17 cellular contexts compared by ENCODE assay signal in the genomic region with DNA sequence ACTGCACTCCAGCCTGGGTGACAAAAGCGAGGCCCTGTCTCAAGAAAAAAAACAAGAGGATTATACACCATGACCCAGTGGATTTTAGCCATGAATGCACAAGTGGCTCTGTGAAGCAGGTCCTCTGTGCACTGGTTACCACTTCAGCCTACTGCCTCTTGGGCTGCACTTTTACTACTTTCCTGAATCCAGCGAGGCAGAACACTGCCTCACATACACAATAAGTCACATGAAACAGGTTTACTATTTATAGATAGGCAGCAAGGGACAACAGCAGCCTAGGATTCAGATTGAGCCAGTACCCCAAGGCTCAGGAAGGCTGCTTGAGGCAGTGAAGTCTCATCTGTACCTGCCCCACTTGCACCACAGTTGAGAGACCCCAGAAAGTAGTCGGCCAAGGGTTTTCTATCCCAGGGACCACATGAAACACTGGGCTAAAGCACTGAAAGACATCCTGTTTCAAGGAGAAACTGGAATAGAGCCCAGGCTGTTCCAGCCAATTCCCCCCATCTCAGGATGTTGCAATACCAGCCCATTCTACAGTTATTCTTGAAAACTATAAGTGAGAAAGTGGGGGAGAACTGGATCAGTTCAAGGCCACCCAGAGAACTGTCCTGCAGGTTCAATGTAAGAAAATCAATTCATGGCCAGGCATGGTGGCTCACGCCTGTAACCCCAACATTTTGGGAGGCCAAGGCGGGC. TPM values are rescaled to one million over a fixed set of nuclear protein-coding genes. Genes with fewer than 3 reads are reported as not detected.
DNase-seq lines count a peak whose midpoint lies in the region; ATAC-seq, FAIRE-seq and TF ChIP-seq lines count a peak whose summit lies in the region.
"Had no signal": no experiment of that assay in that cellular context is flagged by ENCODE, and none has a peak within 500 bp of the region (broad histone marks: within the 10 kb centered on the region; RNA-seq: fewer than 3 reads in every experiment).

No MANE protein-coding gene starts in this region.

- peak; percentile 65 for ATAC-seq in GM12878
- ATAC-seq in right cardiac atrium: peak; percentile 51 to 68
- ATAC-seq: activated CD8-positive, alpha-beta T cell treated with anti-CD3 and anti-CD28 coated beads for 36 hours had no signal

- no TSS peak for BruUV-seq in GM12878 (replicated peaks; lab: Mats Ljungman, UMichigan)

- no peak overlapping the region for H3K9ac ChIP-seq in GM12878 (ENCODE audit: control insufficient read depth, insufficient read depth, low read length)

- H3K36me3 ChIP-seq in GM12878 (ENCODE audit: control insufficient read depth in 2 of 2, insufficient read depth in 2 of 2, low read length in 1 of 2) (no peaks in the 10 kb centered on the region), thyroid gland (no peaks in the 10 kb centered on the region)

- no peaks in the 10 kb centered on the region for H3K79me2 ChIP-seq in GM12878 (ENCODE audit: control insufficient read depth, insufficient read depth, low read length)

- SMC1A ChIA-PET in GM12878 (lab: Charles Lee; ENCODE audit: uncharacterized antibody, unreplicated experiment): interaction anchor here (0.6 kb wide), 1 partner anchor 274 kb away, joined by 3 read pairs; no protein-coding TSS in a partner anchor

- RAD21 ChIA-PET in GM12878 (lab: Charles Lee; ENCODE audit: unreplicated experiment): interaction anchor here (0.9 kb wide), 1 partner anchor 154 kb away, joined by 3 read pairs; no protein-coding TSS in a partner anchor

- TF ChIP-seq POLR2A in GM12878 (IDR thresholded peaks at IDR 0.05; ENCODE audit: low read depth, low read length): no peak
- TF ChIP-seq POLR2A in thyroid gland (IDR thresholded peaks at IDR 0.05): peak in 1 of 2 donors; percentile 57

- no peaks in the 10 kb centered on the region; the same call in 1 of the 2 replicates for H3K4me1 ChIP-seq in GM12878 (ENCODE audit: control insufficient read depth, insufficient read depth, low read length)
- H3K4me1 ChIP-seq in right cardiac atrium (ENCODE audit: control insufficient read depth, insufficient read depth, low read length): no peaks in the 10 kb centered on the region
- peaks cover 11 to 19% of the 10 kb centered on the region in 2 donors for H3K4me1 ChIP-seq in thyroid gland
- H3K4me1 ChIP-seq: testis had no signal

- no peak for TF ChIP-seq EP300 in GM12878 (IDR thresholded peaks at IDR 0.05; ENCODE audit: borderline replicate concordance in 1 of 2, control insufficient read depth in 1 of 2, low read depth in 2 of 2, low read length in 2 of 2)

- TF ChIP-seq RAD21 in GM12878 (IDR thresholded peaks at IDR 0.05; ENCODE audit: insufficient read depth, low read depth, low read length): no peak

- H2AFZ ChIP-seq in GM12878 (ENCODE audit: control insufficient read depth, low read depth, low read length): no peak overlapping the region

- no peaks in the 10 kb centered on the region for H3K27me3 ChIP-seq in GM12878 (replicated peaks in 1 of 2; ENCODE audit: control insufficient read depth in 2 of 2, insufficient read depth in 2 of 2, low read length in 1 of 2)
- no peaks in the 10 kb centered on the region for H3K27me3 ChIP-seq in right cardiac atrium (ENCODE audit: control insufficient read depth, insufficient read depth)
- H3K27me3 ChIP-seq in thyroid gland: no peaks in the 10 kb centered on the region
- H3K27me3 ChIP-seq: testis had no signal

- H3K27ac ChIP-seq in GM12878 (ENCODE audit: control insufficient read depth, insufficient read depth) (no peak overlapping the region), right cardiac atrium (ENCODE audit: low read length) (peak overlapping the region; percentile 46), thyroid gland (peak overlapping the region; percentile 92 to 95 (median 94))
- H3K27ac ChIP-seq: testis had no signal

- TF ChIP-seq CTCF in GM12878 (IDR thresholded peaks at IDR 0.05 in 2 of 3, conservative IDR thresholded peaks at IDR 0.05 in 1 of 3; ENCODE audit: control insufficient read depth in 2 of 3, extremely low read depth in 1 of 3, insufficient read depth in 1 of 3, low read depth in 3 of 3, low read length in 3 of 3) (no peak), thyroid gland (IDR thresholded peaks at IDR 0.05) (peak in 1 of 6 experiments; percentile 24)

- no peak for FAIRE-seq in GM12878 (lab: Jason Lieb, UNC)
- FAIRE-seq: RCC 7860 had no signal

- no peak overlapping the region for H3K4me2 ChIP-seq in GM12878 (ENCODE audit: control insufficient read depth, insufficient read depth)

- H4K20me1 ChIP-seq in GM12878 (ENCODE audit: control insufficient read depth, insufficient read depth): no peaks in the 10 kb centered on the region

- H3K4me3 ChIP-seq in GM12878 (no peak overlapping the region), right cardiac atrium (ENCODE audit: low read length) (no peak overlapping the region), thyroid gland (replicated peaks in 1 of 3) (no peak overlapping the region)
- H3K4me3 ChIP-seq: testis had no signal

- in situ Hi-C loops in GM12878 (cut with MboI): no loop called here

- CTCF ChIA-PET in GM12878 (lab: Yijun Ruan, JAX): no interaction called here

- DNase-seq in NCI-H82 (lab: John Stamatoyannopoulos, UW): peak; percentile 14
- no peak for DNase-seq in NCI-H82 treated with DMSO at 0.1 percent for 48 hours (lab: John Stamatoyannopoulos, UW; ENCODE audit: unreplicated experiment)
- DNase-seq in GM12878 (ENCODE audit: low read depth, low spot score): no peak
- DNase-seq in right cardiac atrium: no peak
- peak; percentile 90 to 91 for DNase-seq in thyroid gland
- no peak for DNase-seq in pons (ENCODE audit: low spot score)
- DNase-seq in HUDEP-2 (lab: John Stamatoyannopoulos, UW; ENCODE audit: unreplicated experiment in 76 of 76): no peak
- no peak for DNase-seq in NCI-H69 (lab: John Stamatoyannopoulos, UW)
- DNase-seq: activated CD8-positive, alpha-beta T cell treated with anti-CD3 and anti-CD28 coated beads for 36 hours; activated naive CD4-positive, alpha-beta T cell treated with anti-CD3 and anti-CD28 coated beads, Interleukin-2, amount 50 U/mL, for 16 hours; central memory CD4-positive, alpha-beta T cell; NCI-H1048; NCI-H446 treated with DMSO at 0.1 percent for 48 hours; occipital lobe; T-helper 9 cell; testis had no signal

- WGBS in GM12878 (ENCODE audit: insufficient coverage, insufficient replicate concordance, low lambda C conversion rate, missing lambda C conversion rate): 38% methylated on average over 5 of the region's 5 CpGs
- 65% methylated on average over 5 of the region's 5 CpGs for WGBS in right cardiac atrium
- WGBS in thyroid gland, 2 donors: 46 to 48% methylated on average over 5 of the region's 5 CpGs

- H3K9me3 ChIP-seq in GM12878 (replicated peaks; ENCODE audit: control insufficient read depth, insufficient read depth, low read length) (no peaks in the 10 kb centered on the region), right cardiac atrium (ENCODE audit: control insufficient read depth, low read length) (no peaks in the 10 kb centered on the region), thyroid gland (no peaks in the 10 kb centered on the region)
- H3K9me3 ChIP-seq: testis had no signal

- intact Hi-C loops in GM12878 (cut with micrococcal nuclease; ENCODE audit: unreplicated experiment): no loop called here
- intact Hi-C loops in right cardiac atrium (cut with DNase I): no loop called here
- intact Hi-C loops in thyroid gland (cut with DNase I): no loop called here

- POLR2A ChIA-PET in GM12878 (lab: Charles Lee): no interaction called here

RNA-seq across cellular contexts. Expression of a gene that starts 10.3 kb away (rescaled TPM):
- 59.5 and 66.5 TPM in 2 replicates for total RNA-seq in GM12878 (2013; cell fraction: nucleolus; rRNA removed)
- total RNA-seq in GM12878 (2014; rRNA removed): 60.6 and 63.5 TPM in 2 replicates
- total RNA-seq in GM12878 (2014; rRNA removed; fragmentation: Illumina TruSeq; extraction: Trizol): 20.5 and 23.1 TPM in 2 replicates
- total RNA-seq in GM12878 (2021): 103 and 104 TPM in 2 replicates
- 21.1 TPM for polyA plus RNA-seq in GM12878 (2011; ENCODE audit: low read depth)
- 16.7 and 33.8 TPM in 2 replicates for polyA plus RNA-seq in GM12878 (2011; rRNA removed)
- 49.7 and 61.0 TPM in 2 replicates for polyA plus RNA-seq in GM12878 (2011; cell fraction: cytosol; rRNA removed)
- polyA plus RNA-seq in GM12878 (2011; cell fraction: nucleus; rRNA removed): 98.8 and 106 TPM in 2 replicates
- 38.1 and 42.9 TPM in 2 replicates for polyA plus RNA-seq in GM12878 (2012)
- 39.9 and 56.7 TPM in 2 replicates for polyA plus RNA-seq in GM12878 (2014; fragmentation: Illumina TruSeq; extraction: Trizol)
- 1 to 10 TPM; 4.1 to 4.2 TPM for polyA plus RNA-seq in GM12878 (2014; fragmentation: Nextera tagmentation; extraction: Ambion mirVana)
- 44.7 and 49.1 TPM in 2 replicates for polyA plus RNA-seq in GM12878 (2014; rRNA removed)
- polyA plus RNA-seq in GM12878 (2016; fragmentation: Nextera tagmentation; extraction: Ambion mirVana): 10 to 100 TPM; 52.0 to 53.2 TPM
- polyA minus RNA-seq in GM12878 (2011; rRNA and poly(A)+ RNA removed): 87.7 and 88.6 TPM in 2 replicates
- 34.1 and 34.2 TPM in 2 replicates for polyA minus RNA-seq in GM12878 (2011; cell fraction: cytosol; rRNA and poly(A)+ RNA removed)
- polyA minus RNA-seq in GM12878 (2011; cell fraction: nucleus; rRNA and poly(A)+ RNA removed): 25.9 and 35.4 TPM in 2 replicates
- 100 to 1,000 TPM; 347 to 406 (median 380) TPM for total RNA-seq in right cardiac atrium
- polyA plus RNA-seq in right cardiac atrium: 168 TPM
- total RNA-seq in thyroid gland: 100 to 1,000 TPM; 108 to 325 (median 201) TPM

RNA-seq across cellular contexts. Expression of a gene that starts 14.1 kb away (rescaled TPM):
- total RNA-seq in GM12878 (2013; cell fraction: nucleolus; rRNA removed): 141 and 178 TPM in 2 replicates
- total RNA-seq in GM12878 (2014; rRNA removed) (71.3 and 75.3 TPM in 2 replicates), GM12878 (2014; rRNA removed; fragmentation: Illumina TruSeq; extraction: Trizol) (39.1 and 41.4 TPM in 2 replicates), GM12878 (2021) (41.6 and 48.1 TPM in 2 replicates), right cardiac atrium (10 to 100 TPM; 63.2 to 75.2 (median 66.6) TPM), thyroid gland (100 to 1,000 TPM; 240 to 522 (median 435) TPM)
- 49.3 TPM for polyA plus RNA-seq in GM12878 (2011; ENCODE audit: low read depth)
- polyA plus RNA-seq in GM12878 (2011; rRNA removed) (67.1 and 69.8 TPM in 2 replicates), GM12878 (2014; fragmentation: Illumina TruSeq; extraction: Trizol) (37.3 and 38.9 TPM in 2 replicates), GM12878 (2014; fragmentation: Nextera tagmentation; extraction: Ambion mirVana) (10 to 100 TPM; 20.8 to 21.0 TPM), GM12878 (2014; rRNA removed) (48.1 and 53.9 TPM in 2 replicates), GM12878 (2016; fragmentation: Nextera tagmentation; extraction: Ambion mirVana) (10 to 100 TPM; 55.6 to 57.4 TPM), right cardiac atrium (63.9 TPM)
- 82.6 and 87.1 TPM in 2 replicates for polyA plus RNA-seq in GM12878 (2011; cell fraction: cytosol; rRNA removed)
- polyA plus RNA-seq in GM12878 (2011; cell fraction: nucleus; rRNA removed): 70.6 and 72.2 TPM in 2 replicates
- polyA plus RNA-seq in GM12878 (2012): 51.2 and 51.5 TPM in 2 replicates
- polyA minus RNA-seq in GM12878 (2011; rRNA and poly(A)+ RNA removed): 58.4 and 72.4 TPM in 2 replicates
- polyA minus RNA-seq in GM12878 (2011; cell fraction: cytosol; rRNA and poly(A)+ RNA removed): 28.4 and 31.1 TPM in 2 replicates
- 33.5 and 53.0 TPM in 2 replicates for polyA minus RNA-seq in GM12878 (2011; cell fraction: nucleus; rRNA and poly(A)+ RNA removed)

RNA-seq across cellular contexts. Expression of a gene that starts 22.4 kb away (rescaled TPM):
- 56.8 and 76.3 TPM in 2 replicates for total RNA-seq in GM12878 (2013; cell fraction: nucleolus; rRNA removed)
- 93.2 and 97.4 TPM in 2 replicates for total RNA-seq in GM12878 (2014; rRNA removed)
- total RNA-seq in GM12878 (2014; rRNA removed; fragmentation: Illumina TruSeq; extraction: Trizol): 51.5 and 52.1 TPM in 2 replicates
- total RNA-seq in GM12878 (2021): 86.3 and 92.4 TPM in 2 replicates
- 40.2 TPM for polyA plus RNA-seq in GM12878 (2011; ENCODE audit: low read depth)
- 56.0 and 82.9 TPM in 2 replicates for polyA plus RNA-seq in GM12878 (2011; rRNA removed)
- 85.7 and 112 TPM in 2 replicates for polyA plus RNA-seq in GM12878 (2011; cell fraction: cytosol; rRNA removed)
- 182 and 194 TPM in 2 replicates for polyA plus RNA-seq in GM12878 (2011; cell fraction: nucleus; rRNA removed)
- 57.3 and 65.1 TPM in 2 replicates for polyA plus RNA-seq in GM12878 (2012)
- polyA plus RNA-seq in GM12878 (2014; fragmentation: Illumina TruSeq; extraction: Trizol): 39.1 and 78.1 TPM in 2 replicates
- 10 to 100 TPM; 19.8 to 48.3 TPM for polyA plus RNA-seq in GM12878 (2014; fragmentation: Nextera tagmentation; extraction: Ambion mirVana)
- 79.6 and 93.8 TPM in 2 replicates for polyA plus RNA-seq in GM12878 (2014; rRNA removed)
- 100 to 1,000 TPM; 127 to 136 TPM for polyA plus RNA-seq in GM12878 (2016; fragmentation: Nextera tagmentation; extraction: Ambion mirVana)
- polyA minus RNA-seq in GM12878 (2011; rRNA and poly(A)+ RNA removed): 75.0 and 100 TPM in 2 replicates
- polyA minus RNA-seq in GM12878 (2011; cell fraction: cytosol; rRNA and poly(A)+ RNA removed): 26.6 and 29.3 TPM in 2 replicates
- polyA minus RNA-seq in GM12878 (2011; cell fraction: nucleus; rRNA and poly(A)+ RNA removed): 51.5 and 87.5 TPM in 2 replicates
- total RNA-seq in right cardiac atrium: 10 to 100 TPM; 23.4 to 35.5 (median 28.2) TPM
- 24.1 TPM for polyA plus RNA-seq in right cardiac atrium
- total RNA-seq in thyroid gland: 10 to 100 TPM; 47.3 to 77.3 (median 62.1) TPM

RNA-seq across cellular contexts. Expression of a gene that starts 55.0 kb away (rescaled TPM):
- 0.15 TPM in 1 of 2 replicates, not detected in the other for total RNA-seq in GM12878 (2013; cell fraction: nucleolus; rRNA removed)
- 0.11 TPM in 1 of 2 replicates, not detected in the other for total RNA-seq in GM12878 (2014; rRNA removed)
- total RNA-seq in GM12878 (2014; rRNA removed; fragmentation: Illumina TruSeq; extraction: Trizol): not detected in 2 replicates
- 0.08 TPM in 1 of 2 replicates, not detected in the other for total RNA-seq in GM12878 (2021)
- polyA plus RNA-seq in GM12878 (2011; ENCODE audit: low read depth): not detected
- 0.37 and 0.90 TPM in 2 replicates for polyA plus RNA-seq in GM12878 (2011; rRNA removed)
- 0.87 and 1.0 TPM in 2 replicates for polyA plus RNA-seq in GM12878 (2011; cell fraction: cytosol; rRNA removed)
- polyA plus RNA-seq in GM12878 (2011; cell fraction: nucleus; rRNA removed): 4.4 and 6.9 TPM in 2 replicates
- 0.01 and 0.03 TPM in 2 replicates for polyA plus RNA-seq in GM12878 (2012)
- 0.01 TPM in 1 of 2 replicates, not detected in the other for polyA plus RNA-seq in GM12878 (2014; fragmentation: Illumina TruSeq; extraction: Trizol)
- not detected for polyA plus RNA-seq in GM12878 (2014; fragmentation: Nextera tagmentation; extraction: Ambion mirVana)
- polyA plus RNA-seq in GM12878 (2014; rRNA removed): 0.03 TPM in 1 of 2 replicates, not detected in the other
- not detected for polyA plus RNA-seq in GM12878 (2016; fragmentation: Nextera tagmentation; extraction: Ambion mirVana)
- polyA minus RNA-seq in GM12878 (2011; rRNA and poly(A)+ RNA removed): 0.66 and 1.6 TPM in 2 replicates
- polyA minus RNA-seq in GM12878 (2011; cell fraction: cytosol; rRNA and poly(A)+ RNA removed): 0.40 and 0.62 TPM in 2 replicates
- 1.6 and 2.1 TPM in 2 replicates for polyA minus RNA-seq in GM12878 (2011; cell fraction: nucleus; rRNA and poly(A)+ RNA removed)
- under 1 TPM in 2 of 4 donors, not detected in 2; 0.06 to 0.08 TPM for total RNA-seq in right cardiac atrium
- 0.05 TPM for polyA plus RNA-seq in right cardiac atrium
- not detected for total RNA-seq in thyroid gland

Comparison
In these comparisons a context has a peak if more than half of its experiments do, and no peak if none do; other contexts are left out.
1. DNase-seq: peak in NCI-H82 (single experiment) and thyroid gland (2 of 2); none in NCI-H82 treated with DMSO at 0.1 percent for 48 hours (single experiment), GM12878 (single experiment), right cardiac atrium (0 of 3), pons (single experiment), HUDEP-2 (0 of 76) and NCI-H69 (single experiment).